In genomic region chr17:62965649-62966425, GRCh38 we compare ENCODE assay signal across 1 cellular context.
TF ChIP-seq lines count a peak whose summit lies in the region.

TANC2 (plus strand) TSS chr17:62966235; CDS start chr17:63009560, 43,325 bp downstream.

TF ChIP-seq in A549, 52 proteins besides CTCF, POLR2A, EP300 and RAD21 (continued from another document):
- TF ChIP-seq TP53 (CRISPR knock-in tag; IDR thresholded peaks at IDR 0.05) (no peak), CEBPB (IDR thresholded peaks at IDR 0.05) (no peak), FOSL2 (IDR thresholded peaks at IDR 0.05) (no peak), FOSL2 (CRISPR knock-in tag; IDR thresholded peaks at IDR 0.05) (peak; percentile 48; the same call in 1 of the 2 replicates), POLR2AphosphoS2 (conservative IDR thresholded peaks at IDR 0.05; ENCODE audit: low read length) (no peak), BHLHE40 (IDR thresholded peaks at IDR 0.05; ENCODE audit: low read depth, low read length) (peak; percentile 91), JUNB (IDR thresholded peaks at IDR 0.05) (no peak), JUN (IDR thresholded peaks at IDR 0.05) (peak; percentile 55 to 86; a peak in 4 of 5 replicates), MAZ (IDR thresholded peaks at IDR 0.05; ENCODE audit: borderline replicate concordance, low read depth, low read length) (no peak), NFE2L2 (conservative IDR thresholded peaks at IDR 0.05; ENCODE audit: low read length) (no peak), PBX3 (IDR thresholded peaks at IDR 0.05) (no peak), PHF8 (IDR thresholded peaks at IDR 0.05; ENCODE audit: borderline replicate concordance, low read depth) (peak; percentile 70; the same call in 1 of the 2 replicates), BCL3 (IDR thresholded peaks at IDR 0.05) (peak; percentile 36; the same call in 1 of the 3 replicates)
